30 cellular contexts compared by ENCODE assay signal in the genomic region with DNA sequence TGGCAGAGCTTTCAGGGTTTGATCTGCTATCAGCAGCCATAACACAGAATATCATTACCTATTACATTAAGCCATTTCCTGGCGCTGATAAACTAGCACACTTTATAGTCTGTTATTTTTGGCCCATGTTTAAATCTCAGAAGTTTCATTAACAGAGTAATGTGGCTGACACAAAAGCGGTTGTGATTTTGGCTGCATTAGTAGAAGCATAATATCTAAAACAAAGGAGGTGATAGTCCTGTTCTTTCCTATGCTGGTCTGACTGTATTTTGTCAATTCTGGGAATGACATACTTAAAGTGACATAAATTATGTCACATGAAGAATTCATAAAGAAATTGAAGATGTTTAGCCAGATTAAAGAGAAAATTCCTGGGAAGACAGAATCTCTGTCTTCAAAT.
DNase-seq lines count a peak whose midpoint lies in the region; ATAC-seq, FAIRE-seq and TF ChIP-seq lines count a peak whose summit lies in the region.
"Had no signal": no experiment of that assay in that cellular context is flagged by ENCODE, and none has a peak within 500 bp of the region (broad histone marks: within the 10 kb centered on the region; RNA-seq: fewer than 3 reads in every experiment).

No MANE protein-coding gene starts in this region.

- TF ChIP-seq POLR2A in K562 (conservative IDR thresholded peaks at IDR 0.05), result no peak

- no peak for TF ChIP-seq EP300 in SK-N-SH (IDR thresholded peaks at IDR 0.05; ENCODE audit: borderline replicate concordance in 1 of 2, low read depth in 1 of 2, low read length in 1 of 2)
- no peak for TF ChIP-seq EP300 in K562 (IDR thresholded peaks at IDR 0.05; ENCODE audit: low read length)

- CTCF ChIA-PET in SK-N-SH (lab: Yijun Ruan, JAX) (no interaction called here), K562 (lab: Yijun Ruan, JAX; ENCODE audit: low intra/inter-chr PET ratio) (no interaction called here)

- intact Hi-C loops in K562 (cut with micrococcal nuclease), result no loop called here

- DNase-seq in SK-N-SH, result no peak
- DNase-seq in K562 (ENCODE audit: extremely low read depth in 1 of 4, low spot score in 3 of 4), result no peak
- DNase-seq: 8988T; ACHN; AML-193; BE2C; C1 segment of cervical spinal cord; Caco-2; Calu3; CD4-positive, alpha-beta memory T cell; CD4-positive, alpha-beta T cell; CD4-positive, CD25-positive, alpha-beta regulatory T cell; CD8-positive, alpha-beta memory T cell; CD8-positive, alpha-beta T cell; COR-L47; DMS 273 treated with DMSO at 0.1 percent for 48 hours; DMS153; DMS53; DMS79; DMS79 treated with DMSO at 0.1 percent for 48 hours; DND-41; EL had no signal

- TF ChIP-seq CTCF in SK-N-SH (IDR thresholded peaks at IDR 0.05), result no peak
- TF ChIP-seq CTCF in K562 (IDR thresholded peaks at IDR 0.05 in 2 of 3, conservative IDR thresholded peaks at IDR 0.05 in 1 of 3; ENCODE audit: insufficient read depth in 2 of 3, low read depth in 1 of 3, low read length in 3 of 3), result no peak

- H3K36me3 ChIP-seq in SK-N-SH (replicated peaks in 1 of 2; ENCODE audit: control insufficient read depth in 1 of 2, insufficient read depth in 2 of 2, low read length in 1 of 2) (no peaks in the 10 kb centered on the region), K562 (ENCODE audit: control insufficient read depth, insufficient read depth, low read length) (no peaks in the 10 kb centered on the region)
- H3K36me3 ChIP-seq: BE2C; BLaER1; BLaER1 treated with 17β-estradiol and CSF1 and Interleukin-3, amounts not matched to agents 10 nM and 100 nM had no signal

- no peaks in the 10 kb centered on the region for H3F3A ChIP-seq in SK-N-SH (replicated peaks; ENCODE audit: insufficient read depth)

- H3K9me1 ChIP-seq in K562 (ENCODE audit: control insufficient read depth, insufficient read depth, low read length), result no peaks in the 10 kb centered on the region

- H3K27ac ChIP-seq in SK-N-SH (ENCODE audit: low read depth in 2 of 2, low read length in 1 of 2) (no peak overlapping the region), K562 (ENCODE audit: extremely low read depth, low read depth, low read length) (no peak overlapping the region)
- H3K27ac ChIP-seq: 22Rv1; A549; BLaER1; BLaER1 treated with 17β-estradiol and CSF1 and Interleukin-3, amounts not matched to agents 10 nM and 100 nM; C4-2B had no signal

- TF ChIP-seq RAD21 in SK-N-SH (IDR thresholded peaks at IDR 0.05; ENCODE audit: low read length) (no peak), K562 (CRISPR knock-in tag; conservative IDR thresholded peaks at IDR 0.05 in 1 of 2, IDR thresholded peaks at IDR 0.05 in 1 of 2) (no peak)

- in situ Hi-C loops in K562 (cut with MboI), result no loop called here

- no peak for FAIRE-seq in K562 (lab: Jason Lieb, UNC)
- FAIRE-seq: A549, D721Med had no signal

- H3K4me2 ChIP-seq in SK-N-SH (no peak overlapping the region), K562 (ENCODE audit: insufficient read depth, low read length) (no peak overlapping the region)
- H3K4me2 ChIP-seq: A549; BLaER1; BLaER1 treated with 17β-estradiol and CSF1 and Interleukin-3, amounts not matched to agents 10 nM and 100 nM had no signal

- POLR2A ChIA-PET in SK-N-SH (lab: Yijun Ruan, JAX), result no interaction called here
- POLR2A ChIA-PET in K562 (lab: Yijun Ruan, JAX), result interaction anchor here (1.2 kb wide), 1 partner anchor 22 kb away, joined by 3 read pairs; no protein-coding TSS in a partner anchor

- ATAC-seq in SK-N-SH treated with all-trans-retinoic acid at 6 μM for 48 hours (no peak), K562 (no peak), HG03432 (IDR thresholded peaks at IDR 0.05; ENCODE audit: unreplicated experiment) (no peak)
- ATAC-seq: A549; CD8-positive, alpha-beta T cell had no signal

- H3K9me3 ChIP-seq in SK-N-SH (no peaks in the 10 kb centered on the region), K562 (replicated peaks; ENCODE audit: control insufficient read depth, insufficient read depth, low read depth, low read length) (no peaks in the 10 kb centered on the region)
- H3K9me3 ChIP-seq: A549; BE2C; BLaER1; BLaER1 treated with 17β-estradiol and CSF1 and Interleukin-3, amounts not matched to agents 10 nM and 100 nM; Caco-2 had no signal

- H3K27me3 ChIP-seq in SK-N-SH (ENCODE audit: insufficient read depth) (no peaks in the 10 kb centered on the region), K562 (ENCODE audit: control insufficient read depth in 2 of 2, insufficient read depth in 2 of 2, low read length in 2 of 2) (peaks cover 0 to 4% of the 10 kb centered on the region in 2 experiments; a peak in 1 of 5 replicates)
- H3K27me3 ChIP-seq: BLaER1; BLaER1 treated with 17β-estradiol and CSF1 and Interleukin-3, amounts not matched to agents 10 nM and 100 nM had no signal

- no TSS peak for BruUV-seq in K562 (replicated peaks; lab: Mats Ljungman, UMichigan)

- H3K79me2 ChIP-seq in SK-N-SH (ENCODE audit: insufficient read depth) (no peaks in the 10 kb centered on the region), K562 (ENCODE audit: control insufficient read depth, insufficient read depth, low read length) (no peaks in the 10 kb centered on the region)

- H3K4me1 ChIP-seq in SK-N-SH (ENCODE audit: control insufficient read depth in 1 of 2, insufficient read depth in 2 of 2, low read depth in 1 of 2, low read length in 1 of 2), result no peaks in the 10 kb centered on the region
- no peaks in the 10 kb centered on the region for H3K4me1 ChIP-seq in K562 (replicated peaks in 1 of 2; ENCODE audit: control insufficient read depth in 2 of 2, insufficient read depth in 2 of 2, low read length in 2 of 2)
- H3K4me1 ChIP-seq: A549, BE2C, Caco-2 had no signal

- 0% methylated on average over 2 of the region's 2 CpGs for WGBS in SK-N-SH (ENCODE audit: low lambda C conversion rate)
- 2% methylated on average over 2 of the region's 2 CpGs for WGBS in K562 (ENCODE audit: insufficient coverage, low coverage, missing lambda C conversion rate)

- no peaks in the 10 kb centered on the region for H4K20me1 ChIP-seq in SK-N-SH (ENCODE audit: insufficient read depth)
- H4K20me1 ChIP-seq in K562 (replicated peaks; ENCODE audit: control insufficient read depth, insufficient read depth, low read length), result no peaks in the 10 kb centered on the region; the same call in 1 of the 2 replicates
- H4K20me1 ChIP-seq: BLaER1; BLaER1 treated with 17β-estradiol and CSF1 and Interleukin-3, amounts not matched to agents 10 nM and 100 nM had no signal

- H2AFZ ChIP-seq in SK-N-SH (ENCODE audit: low read depth), result no peak overlapping the region
- H2AFZ ChIP-seq in K562 (ENCODE audit: low read depth, low read length), result no peak overlapping the region

- H3K9me2 ChIP-seq in SK-N-SH, result no peaks in the 10 kb centered on the region

- H3K4me3 ChIP-seq in SK-N-SH (ENCODE audit: low read depth in 2 of 2, low read length in 1 of 2), result no peak overlapping the region
- no peak overlapping the region for H3K4me3 ChIP-seq in K562
- H3K4me3 ChIP-seq: A549; BLaER1; BLaER1 treated with 17β-estradiol and CSF1 and Interleukin-3, amounts not matched to agents 10 nM and 100 nM had no signal

- H3K9ac ChIP-seq in SK-N-SH (no peak overlapping the region), K562 (ENCODE audit: insufficient read depth in 1 of 2, low read depth in 2 of 2, low read length in 2 of 2) (no peak overlapping the region)
- H3K9ac ChIP-seq: BLaER1; BLaER1 treated with 17β-estradiol and CSF1 and Interleukin-3, amounts not matched to agents 10 nM and 100 nM had no signal

TF ChIP-seq in SK-N-SH treated with all-trans-retinoic acid at 6 μM for 48 hours, 23 proteins besides CTCF, POLR2A, EP300 and RAD21:
- no peak for TF ChIP-seq RARB (CRISPR knock-in tag; IDR thresholded peaks at IDR 0.05)
- TF ChIP-seq ZNF70 (CRISPR knock-in tag; IDR thresholded peaks at IDR 0.05), result peak; percentile 96

TF ChIP-seq in SK-N-SH, 30 proteins besides CTCF, POLR2A, EP300 and RAD21:
- TF ChIP-seq, protein P1, sequence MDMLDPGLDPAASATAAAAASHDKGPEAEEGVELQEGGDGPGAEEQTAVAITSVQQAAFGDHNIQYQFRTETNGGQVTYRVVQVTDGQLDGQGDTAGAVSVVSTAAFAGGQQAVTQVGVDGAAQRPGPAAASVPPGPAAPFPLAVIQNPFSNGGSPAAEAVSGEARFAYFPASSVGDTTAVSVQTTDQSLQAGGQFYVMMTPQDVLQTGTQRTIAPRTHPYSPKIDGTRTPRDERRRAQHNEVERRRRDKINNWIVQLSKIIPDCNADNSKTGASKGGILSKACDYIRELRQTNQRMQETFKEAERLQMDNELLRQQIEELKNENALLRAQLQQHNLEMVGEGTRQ (IDR thresholded peaks at IDR 0.05; ENCODE audit: borderline replicate concordance, low read depth, low read length), result no peak
- no peak for TF ChIP-seq PBX3 (IDR thresholded peaks at IDR 0.05)
- no peak for TF ChIP-seq GATA2 (CRISPR knock-in tag; IDR thresholded peaks at IDR 0.05)
- no peak for TF ChIP-seq TCF12 (IDR thresholded peaks at IDR 0.05)

TF ChIP-seq in K562, 482 proteins besides CTCF, POLR2A, EP300 and RAD21:
- TF ChIP-seq RBM25 (IDR thresholded peaks at IDR 0.05; ENCODE audit: low read depth, low read length, severe bottlenecking) (peak; percentile 45), ETS2 (tag; IDR thresholded peaks at IDR 0.05; ENCODE audit: borderline replicate concordance, poor library complexity, severe bottlenecking) (no peak)
